Comparison of ENCODE assay signal across 26 cellular contexts in genomic region chr16:23367988-23368387, GRCh38.
"Had no signal": no experiment of that assay in that cellular context is flagged by ENCODE, and none has a peak within 500 bp of the region (broad histone marks: within the 10 kb centered on the region; RNA-seq: fewer than 3 reads in every experiment).

No MANE protein-coding gene starts in this region.

- H3K27me3 ChIP-seq: neural progenitor cell, ovary, right atrium auricular region, testis, thyroid gland, upper lobe of left lung, vagina had no signal

- H2AFZ ChIP-seq: neural progenitor cell had no signal

- H3K36me3 ChIP-seq: left ventricle myocardium inferior, neural progenitor cell, neutrophil, ovary, right atrium auricular region, thyroid gland, transverse colon, upper lobe of left lung, vagina had no signal

- H3K27ac ChIP-seq: left ventricle myocardium inferior, neural progenitor cell, neutrophil, ovary, right atrium auricular region, skin epidermis, stomach, testis, thyroid gland, transverse colon, upper lobe of left lung, vagina had no signal

- H3K4me2 ChIP-seq: neural progenitor cell had no signal

- H3K4me1 ChIP-seq: neural progenitor cell, right atrium auricular region, testis, vagina had no signal

- H3K9me3 ChIP-seq: left ventricle myocardium inferior, neutrophil, ovary, right atrium auricular region, stomach, testis, thyroid gland, transverse colon, upper lobe of left lung, vagina had no signal

- H3K4me3 ChIP-seq: left ventricle myocardium inferior, lung, neural progenitor cell, ovary, right atrium auricular region, skin epidermis, stomach, testis, thyroid gland, transverse colon, upper lobe of left lung, vagina had no signal

- ATAC-seq: natural killer cell; sciatic nerve; stimulated activated naive B cell treated with anti-CD40 and anti-IgM and Interleukin-4, amounts not matched to agents 10 μg/mL and 1 μg/mL and 100 μg/mL, for 72 hours; stimulated activated naive CD8-positive, alpha-beta T cell treated with anti-CD3 and anti-CD28 coated beads, Interleukin-15, Interleukin-2, amounts not matched to agents 100 U/mL and 50 U/mL, for 24 hours had no signal

- DNase-seq: islet precursor cell; left ventricle myocardium inferior; mesendoderm; naive B cell; natural killer cell; nephron progenitor cell; occipital lobe; ovary; stimulated activated CD4-positive, alpha-beta T cell treated with anti-CD3 and anti-CD28 coated beads, Interleukin-12 subunit alpha, Interleukin-12 subunit beta, amount 100 ng/mL, for 4 hours; stimulated activated CD4-positive, alpha-beta T cell treated with anti-CD3 and anti-CD28 coated beads, Interleukin-15, amount 100 ng/mL, for 24 hours; stimulated activated CD4-positive, alpha-beta T cell treated with anti-CD3 and anti-CD28 coated beads, Interleukin-2, amount 100 ng/mL, for 24 hours; stimulated activated CD4-positive, alpha-beta T cell treated with anti-CD3 and anti-CD28 coated beads, Interleukin-4, amount 100 ng/mL, for 1 hour; stimulated activated naive B cell treated with anti-CD40 and anti-IgM and Interleukin-4, amounts not matched to agents 10 μg/mL and 1 μg/mL and 100 μg/mL, for 72 hours; stimulated activated naive CD8-positive, alpha-beta T cell treated with anti-CD3 and anti-CD28 coated beads, Interleukin-15, Interleukin-2, amounts not matched to agents 100 U/mL and 50 U/mL, for 24 hours; stomach; testis; thyroid gland; transverse colon; upper lobe of left lung had no signal

- H3K9ac ChIP-seq: neural progenitor cell had no signal
